In genomic region chr3:152559246-152559645, GRCh38 we compare ENCODE assay signal across 28 cellular contexts.
"Had no signal": no experiment of that assay in that cellular context is flagged by ENCODE, and none has a peak within 500 bp of the region (broad histone marks: within the 10 kb centered on the region; RNA-seq: fewer than 3 reads in every experiment).

No MANE protein-coding gene starts in this region.

- H3K27ac ChIP-seq: brain microvascular endothelial cell, dorsolateral prefrontal cortex, esophagus muscularis mucosa, foreskin keratinocyte, gastrocnemius medialis had no signal

- H3K36me3 ChIP-seq: brain microvascular endothelial cell, esophagus muscularis mucosa, gastrocnemius medialis had no signal

- H3K9me3 ChIP-seq: esophagus muscularis mucosa, gastrocnemius medialis had no signal

- FAIRE-seq: astrocyte, bronchial epithelial cell had no signal

- DNase-seq: activated CD4-positive, alpha-beta memory T cell treated with anti-CD3 and anti-CD28 coated beads for 36 hours; activated CD4-positive, alpha-beta T cell treated with anti-CD3 and anti-CD28 coated beads for 36 hours; activated CD4-positive, alpha-beta T cell treated with anti-CD3 and anti-CD28 coated beads, Interleukin-2, amount 10 ng/mL, durations not matched to agents 24 days and 14 days; activated CD4-positive, CD25-positive, alpha-beta regulatory T cell; activated CD4-positive, CD25-positive, alpha-beta regulatory T cell treated with anti-CD3 and anti-CD28 coated beads, Interleukin-2, amount 50 U/mL, for 72 hours; activated CD8-positive, alpha-beta memory T cell treated with anti-CD3 and anti-CD28 coated beads, Interleukin-2, amount 10 ng/mL, durations not matched to agents 7 days and 5 days; activated CD8-positive, alpha-beta memory T cell treated with anti-CD3 and anti-CD28 coated beads, Interleukin-2, amount 50 U/mL, for 4 hours; activated CD8-positive, alpha-beta T cell treated with anti-CD3 and anti-CD28 coated beads, Interleukin-2, amount 10 ng/mL, durations not matched to agents 7 days and 5 days; activated effector memory CD4-positive, alpha-beta T cell treated with anti-CD3 and anti-CD28 coated beads, Interleukin-2, amount 50 U/mL, for 16 hours; activated naive CD4-positive, alpha-beta T cell treated with anti-CD3 and anti-CD28 coated beads, Interleukin-2, amount 50 U/mL, for 16 hours; activated naive CD4-positive, alpha-beta T cell treated with Interleukin-2 at 50 U/mL for 16 hours; activated T-cell treated with anti-CD3 and anti-CD28 coated beads, Interleukin-2, amount 50 U/mL, for 1 hour; activated T-cell treated with anti-CD3 and anti-CD28 coated beads, Interleukin-2, amount 50 U/mL, for 48 hours; amniotic stem cell; anterior cingulate cortex; brain microvascular endothelial cell; dorsolateral prefrontal cortex; effector memory CD4-positive, alpha-beta T cell; endodermal cell; erythroblast; foreskin keratinocyte; gastrocnemius medialis; glutamatergic neuron; T-helper 2 cell had no signal

- H3K4me1 ChIP-seq: foreskin keratinocyte had no signal

- ATAC-seq: activated CD4-positive, alpha-beta T cell treated with anti-CD3 and anti-CD28 coated beads for 36 hours; activated CD8-positive, alpha-beta memory T cell treated with anti-CD3 and anti-CD28 coated beads, Interleukin-2, amount 10 ng/mL, durations not matched to agents 7 days and 5 days; activated CD8-positive, alpha-beta T cell treated with anti-CD3 and anti-CD28 coated beads, Interleukin-2, amount 10 ng/mL, durations not matched to agents 7 days and 5 days; foreskin keratinocyte; gastrocnemius medialis had no signal

- H3K4me3 ChIP-seq: coronary artery, dorsolateral prefrontal cortex, esophagus muscularis mucosa, gastrocnemius medialis had no signal

- H3K27me3 ChIP-seq: brain microvascular endothelial cell, dorsolateral prefrontal cortex, esophagus muscularis mucosa, foreskin keratinocyte, gastrocnemius medialis had no signal
